15 cellular contexts compared by ENCODE assay signal in the genomic region with DNA sequence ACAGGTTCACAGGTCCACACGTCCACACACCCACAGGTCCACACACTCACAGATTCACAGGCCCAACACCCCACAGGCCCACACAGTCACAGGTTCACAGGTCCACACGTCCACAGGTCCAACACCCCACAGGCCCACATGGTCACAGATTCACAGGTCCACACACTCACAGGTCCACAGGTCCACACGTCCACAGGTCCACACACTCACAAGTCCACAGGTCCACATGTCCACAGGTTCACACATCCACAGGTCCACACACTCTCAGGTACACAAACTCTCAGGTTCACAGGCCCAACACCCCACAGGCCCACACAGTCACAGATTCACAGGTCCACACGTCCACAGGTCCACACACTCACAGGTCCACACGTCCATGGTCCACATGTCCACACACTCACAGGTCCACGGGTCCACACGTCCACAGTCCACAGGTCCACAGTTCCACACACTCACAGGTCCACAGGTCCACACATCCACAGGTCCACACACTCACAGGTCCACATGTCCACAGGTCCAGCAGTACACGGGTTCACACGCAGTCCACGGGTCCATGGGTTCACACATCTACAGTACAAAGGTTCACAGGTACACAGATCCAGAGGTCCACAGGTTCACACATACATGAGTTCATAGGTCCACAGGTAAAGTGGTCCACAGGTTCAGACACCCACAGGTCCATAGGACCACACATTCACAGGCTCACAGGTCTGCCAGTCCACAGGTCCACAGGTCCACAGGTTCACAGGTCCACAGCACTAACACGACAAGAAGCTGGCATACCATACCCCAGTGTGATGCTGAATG. TPM values are rescaled to one million over a fixed set of nuclear protein-coding genes. Genes with fewer than 3 reads are reported as not detected.
DNase-seq lines count a peak whose midpoint lies in the region; ATAC-seq and TF ChIP-seq lines count a peak whose summit lies in the region.
"Had no signal": no experiment of that assay in that cellular context is flagged by ENCODE, and none has a peak within 500 bp of the region (broad histone marks: within the 10 kb centered on the region; RNA-seq: fewer than 3 reads in every experiment).

No MANE protein-coding gene starts in this region.

- H3F3A ChIP-seq in PC-9 (ENCODE audit: insufficient read depth, low read depth), result peaks cover 26% of the 10 kb centered on the region

- peaks cover 11% of the 10 kb centered on the region for H3K27me3 Mint-ChIP-seq in T-helper 2 cell treated with Interferon-gamma antibody and Interleukin-4, amounts not matched to agents 5 μg/mL and 100 μg/mL, for 36 hours (ENCODE audit: low read depth)
- H3K27me3 Mint-ChIP-seq in activated T-helper 1 cell treated with anti-CD3 and anti-CD28 coated beads, Interleukin-12 subunit alpha, Interleukin-12 subunit beta, Interleukin-2, Interleukin-4 antibody, amounts not matched to agents 30 ng/mL and 10 ng/mL and 1 ng/mL, durations not matched to agents 14 hours and 24 hours and 36 hours (ENCODE audit: insufficient read depth), result peaks cover 8% of the 10 kb centered on the region

- H3K36me3 Mint-ChIP-seq in T-helper 2 cell treated with Interferon-gamma antibody and Interleukin-4, amounts not matched to agents 5 μg/mL and 100 μg/mL, for 36 hours (ENCODE audit: low read depth), result no peaks in the 10 kb centered on the region
- H3K36me3 Mint-ChIP-seq in activated T-helper 1 cell treated with anti-CD3 and anti-CD28 coated beads, Interleukin-12 subunit alpha, Interleukin-12 subunit beta, Interleukin-2, Interleukin-4 antibody, amounts not matched to agents 30 ng/mL and 10 ng/mL and 1 ng/mL, durations not matched to agents 14 hours and 24 hours and 36 hours (ENCODE audit: low read depth), result no peaks in the 10 kb centered on the region
- H3K36me3 Mint-ChIP-seq: T-cell had no signal

- H3K4me3 ChIP-seq in BLaER1 treated with 17β-estradiol and CSF1 and Interleukin-3, amounts not matched to agents 10 nM and 100 nM, result no peak overlapping the region
- H3K4me3 ChIP-seq in PC-9, result no peak overlapping the region
- H3K4me3 ChIP-seq in esophagus squamous epithelium, result no peak overlapping the region
- no peak overlapping the region for H3K4me3 ChIP-seq in rectal smooth muscle tissue (ENCODE audit: low read length)
- H3K4me3 ChIP-seq: adrenal gland, dorsolateral prefrontal cortex had no signal

- no peak overlapping the region for H3K4me3 Mint-ChIP-seq in T-helper 2 cell treated with Interferon-gamma antibody and Interleukin-4, amounts not matched to agents 5 μg/mL and 100 μg/mL, for 36 hours
- no peak overlapping the region for H3K4me3 Mint-ChIP-seq in activated T-helper 1 cell treated with anti-CD3 and anti-CD28 coated beads, Interleukin-12 subunit alpha, Interleukin-12 subunit beta, Interleukin-2, Interleukin-4 antibody, amounts not matched to agents 30 ng/mL and 10 ng/mL and 1 ng/mL, durations not matched to agents 14 hours and 24 hours and 36 hours

- H4K20me1 ChIP-seq in BLaER1 treated with 17β-estradiol and CSF1 and Interleukin-3, amounts not matched to agents 10 nM and 100 nM, result peaks cover 0 to 29% (median 23%) of the 10 kb centered on the region in 11 experiments; a peak in 13 of 22 replicates
- no peaks in the 10 kb centered on the region for H4K20me1 ChIP-seq in PC-9 (ENCODE audit: insufficient read depth)

- no peak for ATAC-seq in HG02970 (IDR thresholded peaks at IDR 0.05; ENCODE audit: low FRiP score, unreplicated experiment)
- no peak for ATAC-seq in HG03342 (IDR thresholded peaks at IDR 0.05; ENCODE audit: unreplicated experiment)

- intact Hi-C loops in PC-9 (cut with micrococcal nuclease; ENCODE audit: unreplicated experiment), result no loop called here
- intact Hi-C loops in esophagus squamous epithelium (cut with DNase I), result no loop called here
- intact Hi-C loops in activated T-helper 1 cell treated with anti-CD3 and anti-CD28 coated beads, Interleukin-12 subunit alpha, Interleukin-12 subunit beta, Interleukin-2, Interleukin-4 antibody, amounts not matched to agents 30 ng/mL and 10 ng/mL and 1 ng/mL, durations not matched to agents 14 hours and 24 hours and 36 hours (cut with micrococcal nuclease), result no loop called here

- POLR2A ChIA-PET in PC-9 (lab: Charles Lee; ENCODE audit: unreplicated experiment), result no interaction called here

- H3K27ac Mint-ChIP-seq in T-helper 2 cell treated with Interferon-gamma antibody and Interleukin-4, amounts not matched to agents 5 μg/mL and 100 μg/mL, for 36 hours, result no peak overlapping the region
- H3K27ac Mint-ChIP-seq in activated T-helper 1 cell treated with anti-CD3 and anti-CD28 coated beads, Interleukin-12 subunit alpha, Interleukin-12 subunit beta, Interleukin-2, Interleukin-4 antibody, amounts not matched to agents 30 ng/mL and 10 ng/mL and 1 ng/mL, durations not matched to agents 14 hours and 24 hours and 36 hours, result no peak overlapping the region
- H3K27ac Mint-ChIP-seq: T-cell had no signal

- no peak overlapping the region for H3K27ac ChIP-seq in BLaER1 treated with 17β-estradiol and CSF1 and Interleukin-3, amounts not matched to agents 10 nM and 100 nM
- peak overlapping the region; percentile 16; the same call in 1 of the 2 replicates for H3K27ac ChIP-seq in PC-9
- H3K27ac ChIP-seq in esophagus squamous epithelium, result peak overlapping the region in 3 of 4 donors; percentile 85 to 96 (median 87)
- H3K27ac ChIP-seq in rectal smooth muscle tissue (ENCODE audit: low read depth, low read length), result peak overlapping the region; percentile 100
- H3K27ac ChIP-seq: dorsolateral prefrontal cortex had no signal

- 0 out of 22 replicates have a peak, but pooled peaks cover 0 to 3% (median 0%) of the 10 kb centered on the region in 11 experiments for H3K36me3 ChIP-seq in BLaER1 treated with 17β-estradiol and CSF1 and Interleukin-3, amounts not matched to agents 10 nM and 100 nM
- no peaks in the 10 kb centered on the region for H3K36me3 ChIP-seq in PC-9 (ENCODE audit: low read depth)
- H3K36me3 ChIP-seq in esophagus squamous epithelium, result no peaks in the 10 kb centered on the region
- H3K36me3 ChIP-seq in rectal smooth muscle tissue (ENCODE audit: control insufficient read depth, insufficient read depth, low read length), result no peaks in the 10 kb centered on the region
- H3K36me3 ChIP-seq: adrenal gland had no signal

- peaks cover 17% of the 10 kb centered on the region for H3K9me3 Mint-ChIP-seq in T-helper 2 cell treated with Interferon-gamma antibody and Interleukin-4, amounts not matched to agents 5 μg/mL and 100 μg/mL, for 36 hours
- peaks cover 20% of the 10 kb centered on the region for H3K9me3 Mint-ChIP-seq in activated T-helper 1 cell treated with anti-CD3 and anti-CD28 coated beads, Interleukin-12 subunit alpha, Interleukin-12 subunit beta, Interleukin-2, Interleukin-4 antibody, amounts not matched to agents 30 ng/mL and 10 ng/mL and 1 ng/mL, durations not matched to agents 14 hours and 24 hours and 36 hours
- H3K9me3 Mint-ChIP-seq: T-cell had no signal

- peaks cover 20 to 28% (median 26%) of the 10 kb centered on the region in 11 experiments for H3K9me3 ChIP-seq in BLaER1 treated with 17β-estradiol and CSF1 and Interleukin-3, amounts not matched to agents 10 nM and 100 nM (replicated peaks in 1 of 11)
- H3K9me3 ChIP-seq in PC-9 (ENCODE audit: insufficient read depth, low read depth) (0 out of 2 replicates have a peak, but pooled peaks cover 6% of the 10 kb centered on the region), esophagus squamous epithelium (peaks cover 0 to 16% (median 6%) of the 10 kb centered on the region in 3 donors)
- H3K9me3 ChIP-seq: adrenal gland had no signal

- H3K4me1 ChIP-seq in BLaER1 treated with 17β-estradiol and CSF1 and Interleukin-3, amounts not matched to agents 10 nM and 100 nM, result peaks cover 44 to 57% (median 51%) of the 10 kb centered on the region in 10 experiments
- H3K4me1 ChIP-seq in PC-9 (replicated peaks; ENCODE audit: insufficient read depth), result peaks cover 36% of the 10 kb centered on the region
- H3K4me1 ChIP-seq in esophagus squamous epithelium, result peaks cover 0 to 62% (median 37%) of the 10 kb centered on the region in 3 donors
- H3K4me1 ChIP-seq in rectal smooth muscle tissue (ENCODE audit: control insufficient read depth, insufficient read depth, low read length), result peaks cover 40% of the 10 kb centered on the region

- no peaks in the 10 kb centered on the region for H3K79me2 ChIP-seq in PC-9 (ENCODE audit: low read depth)

- H3K27me3 ChIP-seq in BLaER1 treated with 17β-estradiol and CSF1 and Interleukin-3, amounts not matched to agents 10 nM and 100 nM, result peaks cover 10 to 33% (median 31%) of the 10 kb centered on the region in 11 experiments; a peak in 19 of 22 replicates
- H3K27me3 ChIP-seq in PC-9 (ENCODE audit: insufficient read depth, low read depth), result no peaks in the 10 kb centered on the region
- H3K27me3 ChIP-seq in esophagus squamous epithelium, result peaks cover 0 to 47% (median 0%) of the 10 kb centered on the region in 4 donors
- no peaks in the 10 kb centered on the region for H3K27me3 ChIP-seq in rectal smooth muscle tissue (ENCODE audit: control insufficient read depth, insufficient read depth, low read length)
- H3K27me3 ChIP-seq: adrenal gland had no signal

- TF ChIP-seq POLR2A in esophagus squamous epithelium (IDR thresholded peaks at IDR 0.05), result no peak

- CTCF ChIA-PET in PC-9 (lab: Charles Lee), result no interaction called here

- TF ChIP-seq CTCF in PC-9 (conservative IDR thresholded peaks at IDR 0.05) (no peak), esophagus squamous epithelium (IDR thresholded peaks at IDR 0.05) (no peak)

- peak overlapping the region in 4 of 11 experiments; percentile 3 to 60 (median 43); a peak in 1 of 22 replicates for H3K9ac ChIP-seq in BLaER1 treated with 17β-estradiol and CSF1 and Interleukin-3, amounts not matched to agents 10 nM and 100 nM
- no peak overlapping the region for H3K9ac ChIP-seq in rectal smooth muscle tissue (ENCODE audit: low read length)

- BruUV-seq in PC-9 (replicated peaks; lab: Mats Ljungman, UMichigan), result no TSS peak

- H3K4me1 Mint-ChIP-seq in T-helper 2 cell treated with Interferon-gamma antibody and Interleukin-4, amounts not matched to agents 5 μg/mL and 100 μg/mL, for 36 hours (ENCODE audit: low read depth), result peaks cover 3% of the 10 kb centered on the region
- peaks cover 20% of the 10 kb centered on the region for H3K4me1 Mint-ChIP-seq in activated T-helper 1 cell treated with anti-CD3 and anti-CD28 coated beads, Interleukin-12 subunit alpha, Interleukin-12 subunit beta, Interleukin-2, Interleukin-4 antibody, amounts not matched to agents 30 ng/mL and 10 ng/mL and 1 ng/mL, durations not matched to agents 14 hours and 24 hours and 36 hours (ENCODE audit: low read depth)

- peak overlapping the region in 10 of 11 experiments; percentile 84 to 99 (median 94); a peak in 19 of 22 replicates for H3K4me2 ChIP-seq in BLaER1 treated with 17β-estradiol and CSF1 and Interleukin-3, amounts not matched to agents 10 nM and 100 nM
- no peak overlapping the region for H3K4me2 ChIP-seq in PC-9

- WGBS in esophagus squamous epithelium, 2 donors, result 75 to 87% methylated on average over 6 to 10 of the region's 11 CpGs

- DNase-seq in PC-9 (no peak), esophagus squamous epithelium (lab: John Stamatoyannopoulos, UW) (no peak)
- no peak for DNase-seq in T-helper 2 cell treated with Interferon-gamma antibody and Interleukin-4, amounts not matched to agents 5 μg/mL and 100 μg/mL, for 36 hours (ENCODE audit: low spot score)
- no peak for DNase-seq in activated T-helper 1 cell treated with anti-CD3 and anti-CD28 coated beads, Interleukin-12 subunit alpha, Interleukin-12 subunit beta, Interleukin-2, Interleukin-4 antibody, amounts not matched to agents 30 ng/mL and 10 ng/mL and 1 ng/mL, durations not matched to agents 14 hours and 24 hours and 36 hours (ENCODE audit: low spot score)
- DNase-seq: EL; foreskin melanocyte; NCI-H2171 treated with DMSO at 0.1 percent for 48 hours; stimulated activated CD4-positive, alpha-beta T cell treated with anti-CD3 and anti-CD28 coated beads, Interleukin-15, amount 100 ng/mL, for 24 hours had no signal

- H3K9me2 ChIP-seq in PC-9 (ENCODE audit: insufficient read depth), result no peaks in the 10 kb centered on the region

- H2AFZ ChIP-seq in PC-9, result no peak overlapping the region

RNA-seq across cellular contexts. Expression of gene COL6A2, which starts 39.4 kb away (rescaled TPM):
- total RNA-seq in PC-9 (2021) (22.0 and 25.7 TPM in 2 replicates), esophagus squamous epithelium (100 to 1,000 TPM in 1 of 4 donors, 10 to 100 TPM in 3; 23.0 to 328 (median 62.0) TPM)
- total RNA-seq in activated T-helper 1 cell treated with anti-CD3 and anti-CD28 coated beads, Interleukin-12 subunit alpha, Interleukin-12 subunit beta, Interleukin-2, Interleukin-4 antibody, amounts not matched to agents 30 ng/mL and 10 ng/mL and 1 ng/mL, durations not matched to agents 14 hours and 24 hours and 36 hours, result 1.4 and 2.1 TPM in 2 replicates

Comparison
In these comparisons a context has a peak if more than half of its experiments do, and no peak if none do; other contexts are left out.
1. H3K27ac ChIP-seq: peak in PC-9 (single experiment), esophagus squamous epithelium (3 of 4) and rectal smooth muscle tissue (single experiment); none in BLaER1 treated with 17β-estradiol and CSF1 and Interleukin-3, amounts not matched to agents 10 nM and 100 nM (0 of 11).